Comparison of ENCODE assay signal across 11 cellular contexts in the genomic region with DNA sequence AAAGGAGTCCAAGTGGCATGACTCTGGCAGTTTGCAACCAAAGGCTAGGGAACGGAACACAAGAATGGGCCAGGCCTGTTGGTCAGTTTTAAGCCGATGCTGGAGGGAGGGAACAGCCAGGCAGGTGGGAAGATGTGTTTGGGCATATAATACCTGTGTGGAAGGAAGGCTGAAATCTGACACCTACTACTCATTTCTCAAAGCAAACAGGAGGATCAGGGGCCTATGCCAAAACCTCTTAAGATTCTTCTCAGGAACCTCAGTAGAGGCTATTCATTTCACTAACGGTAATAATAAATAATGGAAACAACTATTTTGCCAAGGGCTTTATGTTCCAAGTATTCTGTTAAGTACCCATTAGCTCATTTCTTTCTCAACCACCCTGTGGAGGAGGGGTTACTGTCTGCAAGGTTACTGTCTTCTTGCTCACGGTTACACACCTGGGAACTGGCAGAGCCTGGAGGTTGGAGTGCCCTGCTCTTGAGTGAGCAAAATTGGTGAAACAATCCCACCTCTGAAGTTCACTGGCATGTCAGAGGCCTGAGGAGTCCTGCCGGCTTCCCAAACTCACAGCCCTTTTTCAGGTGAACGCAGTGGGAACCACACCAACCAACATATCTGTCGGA. TPM values are rescaled to one million over a fixed set of nuclear protein-coding genes. Genes with fewer than 3 reads are reported as not detected.
DNase-seq lines count a peak whose midpoint lies in the region; ATAC-seq and TF ChIP-seq lines count a peak whose summit lies in the region.
"Had no signal": no experiment of that assay in that cellular context is flagged by ENCODE, and none has a peak within 500 bp of the region (broad histone marks: within the 10 kb centered on the region; RNA-seq: fewer than 3 reads in every experiment).

No MANE protein-coding gene starts in this region.

- peaks cover 3% of the 10 kb centered on the region for H3K79me1 ChIP-seq in mesenchymal stem cell (replicated peaks; ENCODE audit: low read length, poor library complexity, severe bottlenecking)

- H3K36me3 ChIP-seq in SJSA1 (peaks cover 35% of the 10 kb centered on the region), mesenchymal stem cell (ENCODE audit: control insufficient read depth in 1 of 2, insufficient read depth in 2 of 2, low read depth in 1 of 2, low read length in 2 of 2) (peaks cover 16 to 24% of the 10 kb centered on the region in 2 experiments), sigmoid colon (peaks cover 0 to 43% (median 14%) of the 10 kb centered on the region in 4 donors), WERI-Rb-1 (peaks cover 37% of the 10 kb centered on the region)

- CTCF ChIA-PET in activated naive CD4-positive, alpha-beta T cell treated with anti-CD3 and anti-CD28 coated beads for 36 hours (lab: Charles Lee): no interaction called here

- peak overlapping the region; percentile 97 for H3K27ac ChIP-seq in SJSA1
- peak overlapping the region; percentile 89 for H3K27ac ChIP-seq in mesenchymal stem cell (ENCODE audit: low read length, poor library complexity, severe bottlenecking)
- H3K27ac ChIP-seq in sigmoid colon: no peak overlapping the region
- no peak overlapping the region for H3K27ac ChIP-seq in WERI-Rb-1
- H3K27ac ChIP-seq: neutrophil had no signal

- no peak overlapping the region for H3K23ac ChIP-seq in mesenchymal stem cell (ENCODE audit: low read length in 2 of 2)

- H3K4me1 ChIP-seq in SJSA1 (replicated peaks) (peaks cover 54% of the 10 kb centered on the region), mesenchymal stem cell (ENCODE audit: control insufficient read depth, insufficient read depth, low read depth, low read length) (peaks cover 15% of the 10 kb centered on the region), sigmoid colon (peaks cover 0 to 15% (median 4%) of the 10 kb centered on the region in 4 donors)

- H2AFZ ChIP-seq in mesenchymal stem cell (ENCODE audit: low read depth, low read length): no peak overlapping the region

- H3K9me3 Mint-ChIP-seq in activated naive CD4-positive, alpha-beta T cell treated with anti-CD3 and anti-CD28 coated beads for 36 hours: no peaks in the 10 kb centered on the region
- H3K9me3 Mint-ChIP-seq: activated naive CD8-positive, alpha-beta T cell treated with anti-CD3 and anti-CD28 coated beads, Interleukin-2, amount 50 U/mL, for 24 hours had no signal

- H3K4me3 ChIP-seq in SJSA1 (no peak overlapping the region), mesenchymal stem cell (ENCODE audit: insufficient read depth in 1 of 2, low read depth in 1 of 2, low read length in 2 of 2) (no peak overlapping the region), sigmoid colon (no peak overlapping the region), WERI-Rb-1 (ENCODE audit: low read depth, low read length) (no peak overlapping the region)

- H3K27me3 ChIP-seq in SJSA1 (replicated peaks) (no peaks in the 10 kb centered on the region), mesenchymal stem cell (ENCODE audit: control insufficient read depth in 1 of 2, insufficient read depth in 1 of 2, low read length in 2 of 2) (peaks cover 5 to 13% of the 10 kb centered on the region in 2 experiments), sigmoid colon (no peaks in the 10 kb centered on the region), WERI-Rb-1 (ENCODE audit: insufficient read depth, low read depth, severe bottlenecking) (no peaks in the 10 kb centered on the region)

- H3K27ac Mint-ChIP-seq in activated naive CD4-positive, alpha-beta T cell treated with anti-CD3 and anti-CD28 coated beads for 36 hours: no peak overlapping the region
- H3K27ac Mint-ChIP-seq: activated naive CD8-positive, alpha-beta T cell treated with anti-CD3 and anti-CD28 coated beads, Interleukin-2, amount 50 U/mL, for 24 hours had no signal

- H3K4me3 Mint-ChIP-seq in activated naive CD4-positive, alpha-beta T cell treated with anti-CD3 and anti-CD28 coated beads for 36 hours: no peak overlapping the region
- H3K4me3 Mint-ChIP-seq: activated naive CD8-positive, alpha-beta T cell treated with anti-CD3 and anti-CD28 coated beads, Interleukin-2, amount 50 U/mL, for 24 hours had no signal

- no peak for TF ChIP-seq EP300 in sigmoid colon (IDR thresholded peaks at IDR 0.05)

- H3K14ac ChIP-seq in mesenchymal stem cell (ENCODE audit: low read length in 2 of 2): no peak overlapping the region

- WGBS in mesenchymal stem cell: 89% methylated on average over 6 of the region's 7 CpGs
- 90 to 92% methylated on average over 7 of the region's 7 CpGs for WGBS in sigmoid colon, 2 donors

- H3K27me3 Mint-ChIP-seq in activated naive CD4-positive, alpha-beta T cell treated with anti-CD3 and anti-CD28 coated beads for 36 hours (ENCODE audit: low read depth): no peaks in the 10 kb centered on the region

- H4K91ac ChIP-seq in mesenchymal stem cell (ENCODE audit: low read length): peak overlapping the region; percentile 14

- peak overlapping the region; percentile 45 for H4K8ac ChIP-seq in mesenchymal stem cell (ENCODE audit: low read length)

- no peak overlapping the region for H3K9ac ChIP-seq in mesenchymal stem cell (ENCODE audit: low read length)

- TF ChIP-seq POLR2A in sigmoid colon (IDR thresholded peaks at IDR 0.05): no peak

- peak overlapping the region in 1 of 2 experiments; percentile 15 for H3K4ac ChIP-seq in mesenchymal stem cell (ENCODE audit: low read depth in 1 of 2, low read length in 2 of 2)

- ATAC-seq in GM19351 (IDR thresholded peaks at IDR 0.05; ENCODE audit: unreplicated experiment): no peak
- ATAC-seq: activated naive CD8-positive, alpha-beta T cell treated with anti-CD3 and anti-CD28 coated beads, Interleukin-2, amount 50 U/mL, for 24 hours had no signal

- intact Hi-C loops in sigmoid colon (cut with DNase I): loop anchor here (5.0 kb wide), 2 partner anchors 152 to 312 kb away; no protein-coding TSS in a partner anchor
- intact Hi-C loops in activated naive CD4-positive, alpha-beta T cell treated with anti-CD3 and anti-CD28 coated beads for 36 hours (cut with micrococcal nuclease): loop anchor here (5.0 kb wide), 1 partner anchor 652 kb away; no protein-coding TSS in a partner anchor

- no peak overlapping the region for H3K4me2 ChIP-seq in mesenchymal stem cell (ENCODE audit: low read length, poor library complexity, severe bottlenecking)

- peak overlapping the region; percentile 37 for H2AK5ac ChIP-seq in mesenchymal stem cell (ENCODE audit: low read length, severe bottlenecking)

- no peak overlapping the region for H2BK5ac ChIP-seq in mesenchymal stem cell (ENCODE audit: low read depth, low read length, poor library complexity, severe bottlenecking)

- H3K9me3 ChIP-seq in SJSA1 (replicated peaks) (no peaks in the 10 kb centered on the region), mesenchymal stem cell (ENCODE audit: control insufficient read depth, low read length) (no peaks in the 10 kb centered on the region), sigmoid colon (no peaks in the 10 kb centered on the region), WERI-Rb-1 (ENCODE audit: severe bottlenecking) (no peaks in the 10 kb centered on the region)
- H3K9me3 ChIP-seq: neutrophil had no signal

- peak overlapping the region; percentile 96 for H2BK15ac ChIP-seq in mesenchymal stem cell (ENCODE audit: low read depth, poor library complexity, severe bottlenecking)

- peak; percentile 23 for DNase-seq in DMS153 treated with DMSO at 0.1 percent for 48 hours (lab: John Stamatoyannopoulos, UW; ENCODE audit: unreplicated experiment)
- peak; percentile 60 for DNase-seq in NCI-H1105 (lab: John Stamatoyannopoulos, UW)
- DNase-seq in SJSA1 (ENCODE audit: low read depth in 1 of 2, low spot score in 2 of 2): no peak
- DNase-seq in mesenchymal stem cell: no peak
- no peak for DNase-seq in sigmoid colon
- no peak for DNase-seq in activated naive CD4-positive, alpha-beta T cell treated with anti-CD3 and anti-CD28 coated beads for 36 hours
- no peak for DNase-seq in WERI-Rb-1
- DNase-seq: activated naive CD8-positive, alpha-beta T cell treated with anti-CD3 and anti-CD28 coated beads, Interleukin-2, amount 50 U/mL, for 24 hours; T-helper 9 cell had no signal

- H3K4me1 Mint-ChIP-seq in activated naive CD4-positive, alpha-beta T cell treated with anti-CD3 and anti-CD28 coated beads for 36 hours (ENCODE audit: low read depth): peaks cover 3% of the 10 kb centered on the region

- TF ChIP-seq CTCF in sigmoid colon (IDR thresholded peaks at IDR 0.05) (no peak), WERI-Rb-1 (IDR thresholded peaks at IDR 0.05; ENCODE audit: low read depth, low read length) (no peak)

- peak overlapping the region; percentile 37 to 70 for H3K18ac ChIP-seq in mesenchymal stem cell (ENCODE audit: low read depth in 1 of 2, low read length in 2 of 2)

- H2BK120ac ChIP-seq in mesenchymal stem cell (ENCODE audit: low read depth, low read length): no peak overlapping the region

- peaks cover 9% of the 10 kb centered on the region for H3K36me3 Mint-ChIP-seq in activated naive CD4-positive, alpha-beta T cell treated with anti-CD3 and anti-CD28 coated beads for 36 hours (ENCODE audit: low read depth)

- H2BK12ac ChIP-seq in mesenchymal stem cell (ENCODE audit: low read length in 2 of 2): peak overlapping the region; percentile 19 to 69

RNA-seq across cellular contexts. Expression of gene GOT1, which starts 35.5 kb away (rescaled TPM):
- total RNA-seq in SJSA1 (2014; rRNA removed; shearing (Covaris generic)): 28.3 and 37.1 TPM in 2 replicates
- 36.0 TPM for polyA plus RNA-seq in mesenchymal stem cell (2013, experiment 1 of 2)
- polyA plus RNA-seq in mesenchymal stem cell (2013, experiment 2 of 2): 36.7 TPM
- 10 to 100 TPM; 13.4 to 29.6 (median 15.4) TPM for total RNA-seq in sigmoid colon
- 10 to 100 TPM; 61.9 to 73.5 (median 64.7) TPM for polyA plus RNA-seq in sigmoid colon
- total RNA-seq in activated naive CD4-positive, alpha-beta T cell treated with anti-CD3 and anti-CD28 coated beads for 36 hours: 10 to 100 TPM; 62.6 to 67.3 TPM

Comparison
In these comparisons a context has a peak if more than half of its experiments do, and no peak if none do; other contexts are left out.
1. DNase-seq: peak in DMS153 treated with DMSO at 0.1 percent for 48 hours (single experiment) and NCI-H1105 (single experiment); none in SJSA1 (0 of 2), mesenchymal stem cell (single experiment), sigmoid colon (single experiment), activated naive CD4-positive, alpha-beta T cell treated with anti-CD3 and anti-CD28 coated beads for 36 hours (single experiment) and WERI-Rb-1 (single experiment).
2. H3K27ac ChIP-seq: peak in SJSA1 (single experiment) and mesenchymal stem cell (single experiment); none in sigmoid colon (0 of 4) and WERI-Rb-1 (single experiment).